Comparison of ENCODE assay signal across 23 cellular contexts in genomic region chr10:116565533-116565932, GRCh38. TPM values are rescaled to one million over a fixed set of nuclear protein-coding genes. Genes with fewer than 3 reads are reported as not detected.
A peak's percentile ranks its signal among the peaks of the same experiment; 100 is the strongest.
DNase-seq lines count a peak whose midpoint lies in the region; ATAC-seq, FAIRE-seq and TF ChIP-seq lines count a peak whose summit lies in the region.
"Had no signal": no experiment of that assay in that cellular context is flagged by ENCODE, and none has a peak within 500 bp of the region (broad histone marks: within the 10 kb centered on the region; RNA-seq: fewer than 3 reads in every experiment).

No MANE protein-coding gene starts in this region.

- DNase-seq in HepG2 (ENCODE audit: low spot score) (no peak), right lobe of liver (no peak), body of pancreas (peak in 3 of 4 donors; percentile 36 to 53 (median 52)), pancreas (peak in 1 of 6 donors; percentile 56), DMS 273 treated with DMSO at 0.1 percent for 48 hours (lab: John Stamatoyannopoulos, UW) (no peak)
- DNase-seq in effector memory CD4-positive, alpha-beta T cell: no peak
- DNase-seq: ACHN; AML-193; BE2C; Calu3; CD4-positive, alpha-beta T cell; COR-L47; DMS153; DND-41; H9 had no signal

- no peak overlapping the region for H3K9ac ChIP-seq in HepG2 (ENCODE audit: insufficient read depth, low read depth, low read length)
- H3K9ac ChIP-seq: BLaER1 treated with 17β-estradiol and CSF1 and Interleukin-3, amounts not matched to agents 10 nM and 100 nM had no signal

- BruUV-seq in HepG2 (replicated peaks; lab: Mats Ljungman, UMichigan): no TSS peak

- H3K36me3 ChIP-seq in HepG2 (replicated peaks in 1 of 2; ENCODE audit: control insufficient read depth in 1 of 2, insufficient read depth in 2 of 2, low read length in 2 of 2) (no peaks in the 10 kb centered on the region), right lobe of liver (no peaks in the 10 kb centered on the region), body of pancreas (replicated peaks in 1 of 2; ENCODE audit: insufficient read depth in 1 of 2, low read depth in 2 of 2) (no peaks in the 10 kb centered on the region), pancreas (peaks cover 0 to 18% (median 3%) of the 10 kb centered on the region in 3 donors)
- no peaks in the 10 kb centered on the region for H3K36me3 ChIP-seq in effector memory CD4-positive, alpha-beta T cell (ENCODE audit: control insufficient read depth, insufficient read depth, low read length)
- H3K36me3 ChIP-seq: BE2C; BLaER1 treated with 17β-estradiol and CSF1 and Interleukin-3, amounts not matched to agents 10 nM and 100 nM had no signal

- intact Hi-C loops in HepG2 (cut with micrococcal nuclease; ENCODE audit: unreplicated experiment) (no loop called here), right lobe of liver (cut with DNase I) (no loop called here), body of pancreas (cut with DNase I) (no loop called here), pancreas (cut with DNase I) (no loop called here)

- H3K27ac ChIP-seq in HepG2 (ENCODE audit: extremely low read length, insufficient read depth, low read length): no peak overlapping the region
- no peak overlapping the region for H3K27ac ChIP-seq in right lobe of liver
- peak overlapping the region; percentile 15 to 95 (median 71) for H3K27ac ChIP-seq in body of pancreas
- H3K27ac ChIP-seq in pancreas: peak overlapping the region in 2 of 4 donors; percentile 40 to 46
- no peak overlapping the region for H3K27ac ChIP-seq in effector memory CD4-positive, alpha-beta T cell (ENCODE audit: insufficient read depth, low read length, poor library complexity, severe bottlenecking)
- H3K27ac ChIP-seq: 22Rv1; BLaER1 treated with 17β-estradiol and CSF1 and Interleukin-3, amounts not matched to agents 10 nM and 100 nM had no signal

- H3K9me3 ChIP-seq in HepG2 (ENCODE audit: low read length) (no peaks in the 10 kb centered on the region), right lobe of liver (no peaks in the 10 kb centered on the region), body of pancreas (no peaks in the 10 kb centered on the region), pancreas (no peaks in the 10 kb centered on the region)
- no peaks in the 10 kb centered on the region for H3K9me3 ChIP-seq in effector memory CD4-positive, alpha-beta T cell (ENCODE audit: control insufficient read depth, low read length)
- H3K9me3 ChIP-seq: BE2C; BLaER1 treated with 17β-estradiol and CSF1 and Interleukin-3, amounts not matched to agents 10 nM and 100 nM had no signal

- H4K20me1 ChIP-seq in HepG2 (ENCODE audit: insufficient read depth, low read length): no peaks in the 10 kb centered on the region
- H4K20me1 ChIP-seq: BLaER1 treated with 17β-estradiol and CSF1 and Interleukin-3, amounts not matched to agents 10 nM and 100 nM had no signal

- no peak for TF ChIP-seq RAD21 in HepG2 (CRISPR knock-in tag; IDR thresholded peaks at IDR 0.05)

- ATAC-seq in HepG2: no peak
- ATAC-seq in right lobe of liver: no peak
- ATAC-seq in body of pancreas: peak; percentile 31
- ATAC-seq in pancreas: peak in 3 of 4 donors; percentile 5 to 13 (median 7)
- ATAC-seq: HCT116 had no signal

- H3K79me2 ChIP-seq in HepG2 (ENCODE audit: insufficient read depth, low read length): no peaks in the 10 kb centered on the region

- no peak overlapping the region for H3K4me3 ChIP-seq in HepG2 (replicated peaks in 1 of 3; ENCODE audit: insufficient read depth in 1 of 3, low read depth in 2 of 3, low read length in 3 of 3)
- H3K4me3 ChIP-seq in right lobe of liver: no peak overlapping the region
- no peak overlapping the region for H3K4me3 ChIP-seq in body of pancreas
- no peak overlapping the region for H3K4me3 ChIP-seq in pancreas
- H3K4me3 ChIP-seq in effector memory CD4-positive, alpha-beta T cell (ENCODE audit: insufficient read depth, low read depth, low read length, poor library complexity, severe bottlenecking): no peak overlapping the region
- H3K4me3 ChIP-seq: BLaER1 treated with 17β-estradiol and CSF1 and Interleukin-3, amounts not matched to agents 10 nM and 100 nM had no signal

- H3K4me1 ChIP-seq in HepG2 (ENCODE audit: insufficient read depth, low read length) (no peaks in the 10 kb centered on the region), right lobe of liver (no peaks in the 10 kb centered on the region), body of pancreas (peaks cover 45% of the 10 kb centered on the region), pancreas (peaks cover 0 to 9% (median 8%) of the 10 kb centered on the region in 3 donors)
- H3K4me1 ChIP-seq in effector memory CD4-positive, alpha-beta T cell (ENCODE audit: control insufficient read depth, insufficient read depth, low read length, poor library complexity, severe bottlenecking): no peaks in the 10 kb centered on the region
- H3K4me1 ChIP-seq: BE2C; BLaER1 treated with 17β-estradiol and CSF1 and Interleukin-3, amounts not matched to agents 10 nM and 100 nM had no signal

- no peaks in the 10 kb centered on the region for H3K27me3 ChIP-seq in HepG2 (ENCODE audit: control insufficient read depth in 1 of 2, insufficient read depth in 2 of 2, low read length in 2 of 2)
- peaks cover 0 to 7% of the 10 kb centered on the region in 2 donors for H3K27me3 ChIP-seq in right lobe of liver
- no peaks in the 10 kb centered on the region for H3K27me3 ChIP-seq in body of pancreas
- H3K27me3 ChIP-seq in pancreas: no peaks in the 10 kb centered on the region
- H3K27me3 ChIP-seq in effector memory CD4-positive, alpha-beta T cell (replicated peaks; ENCODE audit: control insufficient read depth, insufficient read depth, low read length, poor library complexity, severe bottlenecking): no peaks in the 10 kb centered on the region
- H3K27me3 ChIP-seq: BE2C; BLaER1 treated with 17β-estradiol and CSF1 and Interleukin-3, amounts not matched to agents 10 nM and 100 nM had no signal

- CTCF ChIA-PET in HepG2 (lab: Yijun Ruan, JAX; ENCODE audit: low intra/inter-chr PET ratio, low total read pairs): no interaction called here

- 74% methylated on average over 8 of the region's 8 CpGs for WGBS in HepG2 (ENCODE audit: low lambda C conversion rate)
- WGBS in right lobe of liver (ENCODE audit: insufficient coverage, low coverage, low lambda C conversion rate, missing lambda C conversion rate): 91% methylated on average over 5 of the region's 8 CpGs
- WGBS in body of pancreas, 2 donors: 37 to 57% methylated on average over 8 of the region's 8 CpGs
- WGBS in pancreas, 2 donors: 44 to 53% methylated on average over 8 of the region's 8 CpGs

- in situ Hi-C loops in HepG2 (cut with HindIII; ENCODE audit: extremely low pct_ligation_motif_present, low pct_unique_long_range_greater_than_20kb): no loop called here

- FAIRE-seq in HepG2 (lab: Jason Lieb, UNC): no peak
- no peak for FAIRE-seq in pancreas (lab: Jason Lieb, UNC)
- FAIRE-seq: A204.1, G401.6, GM12892 had no signal

- POLR2A ChIA-PET in HepG2 (lab: Yijun Ruan, JAX): no interaction called here

- no peak for TF ChIP-seq POLR2A in HepG2 (IDR thresholded peaks at IDR 0.05; ENCODE audit: insufficient read depth in 1 of 2, low read depth in 2 of 2, low read length in 2 of 2)
- no peak for TF ChIP-seq POLR2A in right lobe of liver (IDR thresholded peaks at IDR 0.05)
- TF ChIP-seq POLR2A in body of pancreas (IDR thresholded peaks at IDR 0.05): peak in 2 of 3 donors; percentile 50 to 52

- TF ChIP-seq CTCF in HepG2 (CRISPR knock-in tag; IDR thresholded peaks at IDR 0.05) (no peak), right lobe of liver (IDR thresholded peaks at IDR 0.05) (no peak), body of pancreas (IDR thresholded peaks at IDR 0.05) (no peak), pancreas (IDR thresholded peaks at IDR 0.05) (no peak)

- no peak overlapping the region for H3K4me2 ChIP-seq in HepG2 (ENCODE audit: low read depth, low read length)
- H3K4me2 ChIP-seq: BLaER1 treated with 17β-estradiol and CSF1 and Interleukin-3, amounts not matched to agents 10 nM and 100 nM had no signal

- TF ChIP-seq EP300 in HepG2 (IDR thresholded peaks at IDR 0.05; ENCODE audit: low read depth in 2 of 2, low read length in 2 of 2) (no peak), HepG2 (CRISPR knock-in tag; IDR thresholded peaks at IDR 0.05; ENCODE audit: borderline replicate concordance) (no peak)

- H2AFZ ChIP-seq in HepG2 (ENCODE audit: low read length): no peak overlapping the region

RNA-seq across cellular contexts. Expression of gene PNLIP, which starts 19.8 kb away (rescaled TPM):
- total RNA-seq in HepG2 (2016; rRNA removed; fragmentation: Illumina TruSeq; extraction: Trizol): not detected in 2 replicates
- total RNA-seq in HepG2 (2016; cell fraction: cytosol; rRNA removed; fragmentation: Illumina TruSeq; extraction: Trizol; ENCODE audit: low read depth): not detected in 2 replicates
- not detected in 2 replicates for total RNA-seq in HepG2 (2016; cell fraction: insoluble cytoplasmic fraction; rRNA removed; fragmentation: Illumina TruSeq; extraction: Trizol)
- not detected in 2 replicates for total RNA-seq in HepG2 (2016; cell fraction: membrane; rRNA removed; fragmentation: Illumina TruSeq; extraction: Trizol)
- not detected in 2 replicates for total RNA-seq in HepG2 (2016; cell fraction: nucleus; rRNA removed; fragmentation: Illumina TruSeq; extraction: Trizol)
- not detected in 2 replicates for polyA plus RNA-seq in HepG2 (2011; rRNA removed)
- polyA plus RNA-seq in HepG2 (2011; cell fraction: cytosol; rRNA removed): not detected in 2 replicates
- not detected in 2 replicates for polyA plus RNA-seq in HepG2 (2011; cell fraction: nucleus; rRNA removed)
- polyA plus RNA-seq in HepG2 (2012): not detected in 2 replicates
- polyA plus RNA-seq in HepG2 (2016; cell fraction: cytosol; fragmentation: Illumina TruSeq; extraction: Trizol; ENCODE audit: low read depth): not detected in 2 replicates
- not detected in 2 replicates for polyA plus RNA-seq in HepG2 (2016; cell fraction: insoluble cytoplasmic fraction; fragmentation: Illumina TruSeq; extraction: Trizol; ENCODE audit: low read depth)
- polyA plus RNA-seq in HepG2 (2016; cell fraction: membrane; fragmentation: Illumina TruSeq; extraction: Trizol; ENCODE audit: low read depth): not detected in 2 replicates
- not detected in 2 replicates for polyA plus RNA-seq in HepG2 (2016; cell fraction: nucleus; fragmentation: Illumina TruSeq; extraction: Trizol; ENCODE audit: insufficient read depth, low read depth)
- polyA minus RNA-seq in HepG2 (2011; rRNA and poly(A)+ RNA removed; ENCODE audit: low replicate concordance): not detected in 2 replicates
- not detected in 2 replicates for polyA minus RNA-seq in HepG2 (2011; cell fraction: cytosol; rRNA and poly(A)+ RNA removed)
- polyA minus RNA-seq in HepG2 (2011; cell fraction: nucleus; rRNA and poly(A)+ RNA removed): not detected in 2 replicates
- total RNA-seq in right lobe of liver: not detected
- total RNA-seq in body of pancreas: over 10,000 TPM in 1 of 2 donors, 1,000 to 10,000 TPM in 1; 8,888 to 12,294 TPM
- over 10,000 TPM in 4 of 6 donors, 1,000 to 10,000 TPM in 2; 6,750 to 39,320 (median 11,574) TPM for total RNA-seq in pancreas
- polyA plus RNA-seq in pancreas: 1,000 to 10,000 TPM; 1,789 to 4,189 TPM
- total RNA-seq: Calu3; CD4-positive, alpha-beta T cell; H4; H9 had no signal
- polyA plus RNA-seq: CD14-positive monocyte had no signal

RNA-seq across cellular contexts. Expression of gene PNLIPRP1, which starts 25.2 kb away (rescaled TPM):
- total RNA-seq in HepG2 (2016; rRNA removed; fragmentation: Illumina TruSeq; extraction: Trizol): not detected in 2 replicates
- total RNA-seq in HepG2 (2016; cell fraction: cytosol; rRNA removed; fragmentation: Illumina TruSeq; extraction: Trizol; ENCODE audit: low read depth): not detected in 2 replicates
- total RNA-seq in HepG2 (2016; cell fraction: insoluble cytoplasmic fraction; rRNA removed; fragmentation: Illumina TruSeq; extraction: Trizol): not detected in 2 replicates
- not detected in 2 replicates for total RNA-seq in HepG2 (2016; cell fraction: membrane; rRNA removed; fragmentation: Illumina TruSeq; extraction: Trizol)
- total RNA-seq in HepG2 (2016; cell fraction: nucleus; rRNA removed; fragmentation: Illumina TruSeq; extraction: Trizol): not detected in 2 replicates
- not detected in 2 replicates for polyA plus RNA-seq in HepG2 (2011; rRNA removed)
- not detected in 2 replicates for polyA plus RNA-seq in HepG2 (2011; cell fraction: cytosol; rRNA removed)
- not detected in 2 replicates for polyA plus RNA-seq in HepG2 (2011; cell fraction: nucleus; rRNA removed)
- not detected in 2 replicates for polyA plus RNA-seq in HepG2 (2012)
- not detected in 2 replicates for polyA plus RNA-seq in HepG2 (2016; cell fraction: cytosol; fragmentation: Illumina TruSeq; extraction: Trizol; ENCODE audit: low read depth)
- not detected in 2 replicates for polyA plus RNA-seq in HepG2 (2016; cell fraction: insoluble cytoplasmic fraction; fragmentation: Illumina TruSeq; extraction: Trizol; ENCODE audit: low read depth)
- not detected in 2 replicates for polyA plus RNA-seq in HepG2 (2016; cell fraction: membrane; fragmentation: Illumina TruSeq; extraction: Trizol; ENCODE audit: low read depth)
- polyA plus RNA-seq in HepG2 (2016; cell fraction: nucleus; fragmentation: Illumina TruSeq; extraction: Trizol; ENCODE audit: insufficient read depth, low read depth): not detected in 2 replicates
- not detected in 2 replicates for polyA minus RNA-seq in HepG2 (2011; rRNA and poly(A)+ RNA removed; ENCODE audit: low replicate concordance)
- not detected in 2 replicates for polyA minus RNA-seq in HepG2 (2011; cell fraction: cytosol; rRNA and poly(A)+ RNA removed)
- not detected in 2 replicates for polyA minus RNA-seq in HepG2 (2011; cell fraction: nucleus; rRNA and poly(A)+ RNA removed)
- total RNA-seq in right lobe of liver: not detected
- 1,000 to 10,000 TPM; 3,318 to 4,534 TPM for total RNA-seq in body of pancreas
- 1,000 to 10,000 TPM; 4,088 to 8,927 (median 4,675) TPM for total RNA-seq in pancreas
- 1,000 to 10,000 TPM; 3,212 to 6,957 TPM for polyA plus RNA-seq in pancreas
- total RNA-seq: Calu3; CD4-positive, alpha-beta T cell; H4; H9 had no signal
- polyA plus RNA-seq: CD14-positive monocyte had no signal

RNA-seq across cellular contexts. Expression of gene PNLIPRP2, which starts 55.2 kb away (rescaled TPM):
- total RNA-seq in HepG2 (2016; rRNA removed; fragmentation: Illumina TruSeq; extraction: Trizol): 0.95 and 0.97 TPM in 2 replicates
- total RNA-seq in HepG2 (2016; cell fraction: cytosol; rRNA removed; fragmentation: Illumina TruSeq; extraction: Trizol; ENCODE audit: low read depth): 0.35 and 0.71 TPM in 2 replicates
- total RNA-seq in HepG2 (2016; cell fraction: insoluble cytoplasmic fraction; rRNA removed; fragmentation: Illumina TruSeq; extraction: Trizol): 0.59 and 1.6 TPM in 2 replicates
- 0.52 and 0.77 TPM in 2 replicates for total RNA-seq in HepG2 (2016; cell fraction: membrane; rRNA removed; fragmentation: Illumina TruSeq; extraction: Trizol)
- total RNA-seq in HepG2 (2016; cell fraction: nucleus; rRNA removed; fragmentation: Illumina TruSeq; extraction: Trizol): 1.3 TPM in 2 replicates
- 0.21 and 0.56 TPM in 2 replicates for polyA plus RNA-seq in HepG2 (2011; rRNA removed)
- polyA plus RNA-seq in HepG2 (2011; cell fraction: cytosol; rRNA removed): 0.26 and 0.30 TPM in 2 replicates
- polyA plus RNA-seq in HepG2 (2011; cell fraction: nucleus; rRNA removed): 0.18 and 0.59 TPM in 2 replicates
- 0.48 and 0.52 TPM in 2 replicates for polyA plus RNA-seq in HepG2 (2012)
- 0.20 and 0.25 TPM in 2 replicates for polyA plus RNA-seq in HepG2 (2016; cell fraction: cytosol; fragmentation: Illumina TruSeq; extraction: Trizol; ENCODE audit: low read depth)
- 0.44 and 0.72 TPM in 2 replicates for polyA plus RNA-seq in HepG2 (2016; cell fraction: insoluble cytoplasmic fraction; fragmentation: Illumina TruSeq; extraction: Trizol; ENCODE audit: low read depth)
- polyA plus RNA-seq in HepG2 (2016; cell fraction: membrane; fragmentation: Illumina TruSeq; extraction: Trizol; ENCODE audit: low read depth): 0.37 and 0.50 TPM in 2 replicates
- polyA plus RNA-seq in HepG2 (2016; cell fraction: nucleus; fragmentation: Illumina TruSeq; extraction: Trizol; ENCODE audit: insufficient read depth, low read depth): 1.3 and 2.4 TPM in 2 replicates
- polyA minus RNA-seq in HepG2 (2011; rRNA and poly(A)+ RNA removed; ENCODE audit: low replicate concordance): 0.40 TPM in 1 of 2 replicates, not detected in the other
- not detected in 2 replicates for polyA minus RNA-seq in HepG2 (2011; cell fraction: cytosol; rRNA and poly(A)+ RNA removed)
- 0.37 TPM in 1 of 2 replicates, not detected in the other for polyA minus RNA-seq in HepG2 (2011; cell fraction: nucleus; rRNA and poly(A)+ RNA removed)
- total RNA-seq in right lobe of liver: not detected
- 1,000 to 10,000 TPM in 1 of 2 donors, 100 to 1,000 TPM in 1; 455 to 2,069 TPM for total RNA-seq in body of pancreas
- total RNA-seq in pancreas: 1,000 to 10,000 TPM in 5 of 6 donors, 100 to 1,000 TPM in 1; 455 to 7,545 (median 2,236) TPM
- 1,000 to 10,000 TPM; 1,594 to 2,679 TPM for polyA plus RNA-seq in pancreas
- total RNA-seq: Calu3; CD4-positive, alpha-beta T cell; H4 had no signal
- polyA plus RNA-seq: CD14-positive monocyte had no signal

Comparison
In these comparisons a context has a peak if more than half of its experiments do, and no peak if none do; other contexts are left out.
1. ATAC-seq: peak in body of pancreas (single experiment) and pancreas (3 of 4); none in HepG2 (single experiment) and right lobe of liver (0 of 4).
2. DNase-seq: peak in body of pancreas (3 of 4); none in HepG2 (single experiment), right lobe of liver (0 of 3), DMS 273 treated with DMSO at 0.1 percent for 48 hours (single experiment) and effector memory CD4-positive, alpha-beta T cell (0 of 3).
3. H3K27ac ChIP-seq: peak in body of pancreas (4 of 4); none in HepG2 (single experiment), right lobe of liver (0 of 3) and effector memory CD4-positive, alpha-beta T cell (single experiment).
4. POLR2A ChIP-seq: peak in body of pancreas (2 of 3); none in HepG2 (0 of 2) and right lobe of liver (single experiment).
5. RNA of gene PNLIP, which starts 19.8 kb away (total RNA-seq): 6,750 to 39,320 TPM in pancreas and 8,888 to 12,294 TPM in body of pancreas; not detected in HepG2 and not detected in right lobe of liver; every median in the first group is over 1,000 times any median in the second.
6. RNA of gene PNLIPRP1, which starts 25.2 kb away (total RNA-seq): 4,088 to 8,927 TPM in pancreas and 3,318 to 4,534 TPM in body of pancreas; not detected in HepG2 and not detected in right lobe of liver; every median in the first group is over 1,000 times any median in the second.
7. RNA of gene PNLIPRP2, which starts 55.2 kb away (total RNA-seq): 455 to 7,545 TPM in pancreas and 455 to 2,069 TPM in body of pancreas; 0.35 to 1.6 TPM in HepG2 and not detected in right lobe of liver; every median in the first group is over 100 times any median in the second.